ENCODE assay signal across 22 cellular contexts in the genomic region with DNA sequence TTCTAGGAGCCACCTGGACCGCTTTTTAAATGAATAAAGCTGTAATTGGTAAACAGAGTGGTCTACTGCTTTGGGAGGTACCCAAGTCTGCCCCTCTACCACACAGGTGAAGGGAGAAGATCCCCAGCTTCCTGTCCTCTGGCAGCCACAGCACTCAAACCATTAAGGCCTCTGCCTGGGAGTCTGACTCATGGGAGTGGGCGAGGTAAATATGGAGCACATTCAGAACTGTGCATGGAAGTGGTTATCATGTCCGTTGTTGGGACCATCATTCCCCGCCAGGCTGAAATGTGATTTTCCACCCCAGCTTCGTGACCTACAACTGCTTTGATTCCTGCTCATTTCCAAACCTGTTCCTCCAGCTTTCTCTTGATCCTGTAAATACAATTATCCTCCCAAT. TPM values are rescaled to one million over a fixed set of nuclear protein-coding genes. Genes with fewer than 3 reads are reported as not detected.
DNase-seq lines count a peak whose midpoint lies in the region; ATAC-seq, FAIRE-seq and TF ChIP-seq lines count a peak whose summit lies in the region.
"Had no signal": no experiment of that assay in that cellular context is flagged by ENCODE, and none has a peak within 500 bp of the region (broad histone marks: within the 10 kb centered on the region; RNA-seq: fewer than 3 reads in every experiment).

No MANE protein-coding gene starts in this region.

- no peak overlapping the region for H2BK20ac ChIP-seq in IMR-90 (ENCODE audit: low read depth, low read length)

- H3K4me1 ChIP-seq in IMR-90 (ENCODE audit: control insufficient read depth, insufficient read depth, low read length), result no peaks in the 10 kb centered on the region
- no peaks in the 10 kb centered on the region for H3K4me1 ChIP-seq in astrocyte (ENCODE audit: insufficient read depth, low read length)
- H3K4me1 ChIP-seq in gastrocnemius medialis, result no peaks in the 10 kb centered on the region
- H3K4me1 ChIP-seq in Caco-2, result no peaks in the 10 kb centered on the region
- H3K4me1 ChIP-seq: BE2C had no signal

- no peak overlapping the region for H2AK5ac ChIP-seq in IMR-90 (ENCODE audit: low read depth, low read length)

- H3K9me3 ChIP-seq in IMR-90 (ENCODE audit: control insufficient read depth, insufficient read depth, low read length) (no peaks in the 10 kb centered on the region), astrocyte (ENCODE audit: insufficient read depth, low read depth, low read length) (no peaks in the 10 kb centered on the region), gastrocnemius medialis (no peaks in the 10 kb centered on the region), Caco-2 (no peaks in the 10 kb centered on the region)
- H3K9me3 ChIP-seq: BE2C had no signal

- H3K79me1 ChIP-seq in IMR-90 (ENCODE audit: low read depth in 1 of 2, low read length in 2 of 2), result no peaks in the 10 kb centered on the region

- H3K9ac ChIP-seq in IMR-90 (ENCODE audit: low read depth, low read length) (no peak overlapping the region), astrocyte (ENCODE audit: low read length) (no peak overlapping the region)

- H3K18ac ChIP-seq in IMR-90 (ENCODE audit: low read depth, low read length), result no peak overlapping the region

- ATAC-seq in IMR-90 (ENCODE audit: low read depth) (no peak), gastrocnemius medialis (no peak)
- ATAC-seq: K562 had no signal

- no peak for TF ChIP-seq CTCF in IMR-90 (conservative IDR thresholded peaks at IDR 0.05; ENCODE audit: low read depth, low read length)
- TF ChIP-seq CTCF in astrocyte (IDR thresholded peaks at IDR 0.05; ENCODE audit: insufficient read depth, low read depth, low read length), result no peak
- TF ChIP-seq CTCF in fibroblast of mammary gland (conservative IDR thresholded peaks at IDR 0.05; ENCODE audit: control insufficient read depth, insufficient read depth, low read depth, low read length), result no peak
- no peak for TF ChIP-seq CTCF in gastrocnemius medialis (IDR thresholded peaks at IDR 0.05 in 4 of 5, conservative IDR thresholded peaks at IDR 0.05 in 1 of 5)
- TF ChIP-seq CTCF in Caco-2 (IDR thresholded peaks at IDR 0.05; ENCODE audit: insufficient read depth in 1 of 2, low read depth in 1 of 2, low read length in 1 of 2, severe bottlenecking in 1 of 2, unreplicated experiment in 1 of 2), result no peak

- H3K56ac ChIP-seq in IMR-90 (ENCODE audit: extremely low read depth, insufficient read depth, low read length), result no peak overlapping the region

- no TSS peak for BruUV-seq in IMR-90 (replicated peaks; lab: Mats Ljungman, UMichigan)
- no TSS peak for BruUV-seq in Caco-2 (replicated peaks; lab: Mats Ljungman, UMichigan)

- H4K20me1 ChIP-seq in IMR-90 (ENCODE audit: insufficient read depth, low read length) (no peaks in the 10 kb centered on the region), astrocyte (ENCODE audit: insufficient read depth, low read length) (no peaks in the 10 kb centered on the region)

- no peak overlapping the region for H2BK120ac ChIP-seq in IMR-90 (ENCODE audit: low read depth, low read length)

- TF ChIP-seq POLR2A in IMR-90 (IDR thresholded peaks at IDR 0.05; ENCODE audit: low read depth, low read length) (no peak), gastrocnemius medialis (IDR thresholded peaks at IDR 0.05) (no peak)

- dilution Hi-C loops in IMR-90 (cut with HindIII; ENCODE audit: low sequenced_read_pairs, unreplicated experiment), result no loop called here

- POLR2A ChIA-PET in IMR-90 (lab: Charles Lee; ENCODE audit: unreplicated experiment), result no interaction called here
- POLR2A ChIA-PET in Caco-2 (lab: Charles Lee), result no interaction called here

- H3K4ac ChIP-seq in IMR-90 (ENCODE audit: low read depth, low read length), result no peak overlapping the region

- H3K36me3 ChIP-seq in IMR-90 (ENCODE audit: control insufficient read depth, insufficient read depth, low read length) (no peaks in the 10 kb centered on the region), astrocyte (ENCODE audit: insufficient read depth, low read length) (no peaks in the 10 kb centered on the region), gastrocnemius medialis (no peaks in the 10 kb centered on the region), Caco-2 (ENCODE audit: control insufficient read depth, insufficient read depth, low read length) (no peaks in the 10 kb centered on the region)
- H3K36me3 ChIP-seq: BE2C had no signal

- H3K27me3 Mint-ChIP-seq in astrocyte (ENCODE audit: low read depth, unreplicated experiment), result peaks cover 13% of the 10 kb centered on the region
- H3K27me3 Mint-ChIP-seq in Caco-2 (ENCODE audit: insufficient read depth, unreplicated experiment), result peaks cover 4% of the 10 kb centered on the region

- H4K91ac ChIP-seq in IMR-90 (ENCODE audit: insufficient read depth, low read depth, low read length), result no peak overlapping the region

- no peak overlapping the region for H2BK5ac ChIP-seq in IMR-90 (ENCODE audit: low read depth, low read length, poor library complexity, severe bottlenecking)

- peaks cover 4% of the 10 kb centered on the region for H3K9me3 Mint-ChIP-seq in astrocyte (ENCODE audit: unreplicated experiment)
- H3K9me3 Mint-ChIP-seq in Caco-2 (ENCODE audit: unreplicated experiment), result no peaks in the 10 kb centered on the region
- H3K9me3 Mint-ChIP-seq: CD4-positive, alpha-beta T cell had no signal

- in situ Hi-C loops in IMR-90 (cut with MboI; ENCODE audit: low sequenced_read_pairs), result no loop called here
- in situ Hi-C loops in gastrocnemius medialis (cut with MboI; ENCODE audit: low sequenced_read_pairs in 4 of 4), result no loop called here

- no peak overlapping the region for H3K23ac ChIP-seq in IMR-90 (ENCODE audit: low read depth, low read length)

- no peak overlapping the region for H4K5ac ChIP-seq in IMR-90 (ENCODE audit: low read depth, low read length)

- CTCF ChIA-PET in IMR-90 (lab: Yijun Ruan, JAX) (no interaction called here), Caco-2 (lab: Charles Lee) (no interaction called here)

- H3K4me3 ChIP-seq in IMR-90 (ENCODE audit: insufficient read depth, low read depth, low read length), result no peak overlapping the region
- no peak overlapping the region for H3K4me3 ChIP-seq in astrocyte (ENCODE audit: insufficient read depth, low read depth, low read length)
- no peak overlapping the region for H3K4me3 ChIP-seq in fibroblast of mammary gland (ENCODE audit: control insufficient read depth, low read depth, low read length)
- H3K4me3 ChIP-seq in gastrocnemius medialis, result no peak overlapping the region
- H3K4me3 ChIP-seq in Caco-2 (ENCODE audit: low read depth, low read length), result no peak overlapping the region
- H3K4me3 ChIP-seq: K562 had no signal

- DNase-seq in IMR-90 (peak; percentile 11), astrocyte (ENCODE audit: low read depth) (peak; percentile 14), fibroblast of mammary gland (ENCODE audit: low read depth) (peak; percentile 44), superior temporal gyrus (ENCODE audit: extremely low spot score) (peak; percentile 13), gastrocnemius medialis (no peak), Caco-2 (no peak), cerebellar cortex (ENCODE audit: low spot score) (no peak)
- DNase-seq: BE2C; Calu3; CD4-positive, alpha-beta T cell; DMS79 treated with DMSO at 0.1 percent for 48 hours; GF-D8; GOT3; MV-4-11; NCI-H187 treated with DMSO at 0.1 percent for 48 hours; NCI-H345; NCI-H526; NK-92 treated with Interleukin-12 subunit alpha and Interleukin-12 subunit beta, amount 100 ng/mL, for 24 hours; SHP77 treated with DMSO at 0.1 percent for 48 hours had no signal

- no peak for TF ChIP-seq RAD21 in IMR-90 (IDR thresholded peaks at IDR 0.05; ENCODE audit: low read length)

- no peak overlapping the region for H3K27ac ChIP-seq in IMR-90 (ENCODE audit: insufficient read depth, low read length)
- no peak overlapping the region for H3K27ac ChIP-seq in astrocyte (ENCODE audit: low read depth, low read length)
- no peak overlapping the region for H3K27ac ChIP-seq in gastrocnemius medialis

- H2AFZ ChIP-seq in IMR-90 (replicated peaks; ENCODE audit: low read length, poor library complexity), result no peak overlapping the region
- H2AFZ ChIP-seq in astrocyte (ENCODE audit: low read depth, low read length), result no peak overlapping the region

- intact Hi-C loops in IMR-90 (cut with micrococcal nuclease) (loop anchor here (10.0 kb wide), 1 partner anchor 58 kb away; no protein-coding TSS in a partner anchor), gastrocnemius medialis (cut with DNase I; ENCODE audit: low total_unique reads) (no loop called here), Caco-2 (cut with micrococcal nuclease; ENCODE audit: unreplicated experiment) (no loop called here)

- H3K27me3 ChIP-seq in IMR-90 (ENCODE audit: control insufficient read depth, insufficient read depth, low read length), result peaks cover 48% of the 10 kb centered on the region
- H3K27me3 ChIP-seq in astrocyte (ENCODE audit: insufficient read depth, low read length), result peaks cover 37% of the 10 kb centered on the region
- H3K27me3 ChIP-seq in gastrocnemius medialis, result no peaks in the 10 kb centered on the region
- no peaks in the 10 kb centered on the region for H3K27me3 ChIP-seq in Caco-2 (replicated peaks; ENCODE audit: control insufficient read depth, insufficient read depth, low read length)
- H3K27me3 ChIP-seq: BE2C had no signal

- WGBS in IMR-90 (ENCODE audit: extremely low coverage in 2 of 2, insufficient read length in 1 of 2), 2 experiments, result no CpG with 5 or more reads among the region's 5 CpGs

- H3K4me2 ChIP-seq in IMR-90 (ENCODE audit: low read depth, low read length) (no peak overlapping the region), astrocyte (ENCODE audit: low read length) (no peak overlapping the region)

- H3K4me1 Mint-ChIP-seq in astrocyte (ENCODE audit: low read depth, unreplicated experiment), result peaks cover 4% of the 10 kb centered on the region
- no peaks in the 10 kb centered on the region for H3K4me1 Mint-ChIP-seq in Caco-2 (ENCODE audit: low read depth, unreplicated experiment)

- H3K9me1 ChIP-seq in IMR-90 (ENCODE audit: insufficient read depth, low read length), result no peaks in the 10 kb centered on the region

- no peak overlapping the region for H3K27ac Mint-ChIP-seq in astrocyte (ENCODE audit: unreplicated experiment)
- H3K27ac Mint-ChIP-seq in Caco-2 (ENCODE audit: unreplicated experiment), result no peak overlapping the region
- H3K27ac Mint-ChIP-seq: CD4-positive, alpha-beta T cell had no signal

- H3K14ac ChIP-seq in IMR-90 (replicated peaks; ENCODE audit: low read depth, low read length), result no peak overlapping the region

- no peak for FAIRE-seq in astrocyte (lab: Jason Lieb, UNC)
- FAIRE-seq: GM12891, GM18507, K562 had no signal

- no peak overlapping the region for H2BK15ac ChIP-seq in IMR-90 (ENCODE audit: low read depth, low read length)

- H3K4me3 Mint-ChIP-seq in astrocyte (ENCODE audit: unreplicated experiment) (no peak overlapping the region), Caco-2 (ENCODE audit: unreplicated experiment) (no peak overlapping the region)
- H3K4me3 Mint-ChIP-seq: CD4-positive, alpha-beta T cell had no signal

- H3K79me2 ChIP-seq in astrocyte (ENCODE audit: insufficient read depth, low read length), result no peaks in the 10 kb centered on the region

- no peaks in the 10 kb centered on the region for H3K36me3 Mint-ChIP-seq in astrocyte (ENCODE audit: low read depth, unreplicated experiment)
- H3K36me3 Mint-ChIP-seq in Caco-2 (ENCODE audit: insufficient read depth, unreplicated experiment), result no peaks in the 10 kb centered on the region

- no peak overlapping the region for H4K8ac ChIP-seq in IMR-90 (ENCODE audit: low read depth in 2 of 2, low read length in 2 of 2)

- no peak overlapping the region for H2AK9ac ChIP-seq in IMR-90 (replicated peaks; ENCODE audit: low read depth, low read length, poor library complexity)

RNA-seq across cellular contexts. Expression of a gene that starts 59.5 kb away (rescaled TPM):
- 37.2 and 37.6 TPM in 2 replicates for total RNA-seq in IMR-90 (2012; rRNA removed)
- polyA plus RNA-seq in IMR-90 (2012; rRNA removed), result 27.2 and 29.6 TPM in 2 replicates
- 17.3 and 24.3 TPM in 2 replicates for polyA plus RNA-seq in IMR-90 (2012; cell fraction: cytosol; rRNA removed)
- 8.2 and 8.4 TPM in 2 replicates for polyA plus RNA-seq in IMR-90 (2012; cell fraction: nucleus; rRNA removed; ENCODE audit: low replicate concordance)
- 124 and 137 TPM in 2 replicates for total RNA-seq in astrocyte
- total RNA-seq in gastrocnemius medialis, result 10 to 100 TPM; 21.0 to 50.9 (median 36.0) TPM
- total RNA-seq in Caco-2 (2022), result 35.7 and 38.3 TPM in 2 replicates

Comparison
In these comparisons a context has a peak if more than half of its experiments do, and no peak if none do; other contexts are left out.
1. DNase-seq: peak in IMR-90 (single experiment), astrocyte (single experiment), fibroblast of mammary gland (single experiment) and superior temporal gyrus (single experiment); none in gastrocnemius medialis (0 of 2), Caco-2 (0 of 2) and cerebellar cortex (single experiment).